ENCODE assay signal across 9 cellular contexts in the genomic region with DNA sequence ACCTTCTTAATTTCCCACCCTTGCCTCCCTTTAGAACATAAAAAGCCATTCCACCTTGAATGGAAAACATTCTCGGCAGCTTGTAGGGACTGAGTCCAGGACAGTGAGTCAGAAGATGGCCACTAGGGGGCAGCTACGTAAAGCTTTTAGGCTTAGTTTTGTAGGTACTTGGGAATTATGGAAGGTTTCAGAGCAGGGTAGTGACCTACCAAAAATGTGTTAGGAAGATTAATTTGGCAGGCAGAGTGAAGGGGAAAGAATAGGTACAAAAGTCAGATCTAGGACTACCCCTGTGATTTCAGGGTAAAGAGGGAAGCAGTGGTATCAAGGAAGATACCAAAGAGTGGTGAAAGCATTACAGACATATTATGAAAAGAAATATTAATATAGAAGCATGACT.
DNase-seq lines count a peak whose midpoint lies in the region; ATAC-seq and TF ChIP-seq lines count a peak whose summit lies in the region.
"Had no signal": no experiment of that assay in that cellular context is flagged by ENCODE, and none has a peak within 500 bp of the region (broad histone marks: within the 10 kb centered on the region; RNA-seq: fewer than 3 reads in every experiment).

No MANE protein-coding gene starts in this region.

- H3K4me1 ChIP-seq in right lobe of liver, result no peaks in the 10 kb centered on the region
- H3K4me1 ChIP-seq: BLaER1 had no signal

- TF ChIP-seq CTCF in choroid plexus epithelial cell (conservative IDR thresholded peaks at IDR 0.05; ENCODE audit: low read depth, low read length) (peak; percentile 91), right lobe of liver (IDR thresholded peaks at IDR 0.05) (peak; percentile 72 to 81 (median 80))

- H3K36me3 ChIP-seq in right lobe of liver, result no peaks in the 10 kb centered on the region
- H3K36me3 ChIP-seq: BLaER1 had no signal

- no peak overlapping the region for H3K27ac ChIP-seq in right lobe of liver
- H3K27ac ChIP-seq: BLaER1 had no signal

- no peaks in the 10 kb centered on the region for H3K4me1 Mint-ChIP-seq in stimulated activated memory B cell treated with anti-CD40 and anti-IgM and Interleukin-4, amounts not matched to agents 10 μg/mL and 1 μg/mL and 100 μg/mL, for 72 hours

- H3K27me3 Mint-ChIP-seq in stimulated activated memory B cell treated with anti-CD40 and anti-IgM and Interleukin-4, amounts not matched to agents 10 μg/mL and 1 μg/mL and 100 μg/mL, for 72 hours, result no peaks in the 10 kb centered on the region

- H3K4me3 ChIP-seq in choroid plexus epithelial cell (ENCODE audit: low read depth, low read length) (no peak overlapping the region), right lobe of liver (no peak overlapping the region)
- H3K4me3 ChIP-seq: BLaER1 had no signal

- H3K9me3 ChIP-seq in right lobe of liver, result no peaks in the 10 kb centered on the region
- H3K9me3 ChIP-seq: BLaER1 had no signal

- intact Hi-C loops in right lobe of liver (cut with DNase I), result no loop called here

- no peak for TF ChIP-seq POLR2A in right lobe of liver (IDR thresholded peaks at IDR 0.05)

- no peak overlapping the region for H3K4me3 Mint-ChIP-seq in stimulated activated memory B cell treated with anti-CD40 and anti-IgM and Interleukin-4, amounts not matched to agents 10 μg/mL and 1 μg/mL and 100 μg/mL, for 72 hours

- peaks cover 3% of the 10 kb centered on the region for H3K9me3 Mint-ChIP-seq in stimulated activated memory B cell treated with anti-CD40 and anti-IgM and Interleukin-4, amounts not matched to agents 10 μg/mL and 1 μg/mL and 100 μg/mL, for 72 hours

- DNase-seq in NCI-H1436 (lab: John Stamatoyannopoulos, UW), result peak; percentile 37
- no peak for DNase-seq in NCI-H1436 treated with DMSO at 0.1 percent for 48 hours (lab: John Stamatoyannopoulos, UW)
- DNase-seq in HuH-7.5 (ENCODE audit: low spot score), result peak; percentile 12
- DNase-seq in RPMI8226, result peak; percentile 62
- peak; percentile 88 for DNase-seq in choroid plexus epithelial cell (ENCODE audit: low read depth)
- peak in 2 of 3 donors; percentile 55 to 65 for DNase-seq in right lobe of liver

- ATAC-seq in GM21529 (IDR thresholded peaks at IDR 0.05; ENCODE audit: unreplicated experiment), result peak; percentile 86
- ATAC-seq in right lobe of liver, result peak; percentile 79 to 85 (median 84)
- ATAC-seq in stimulated activated memory B cell treated with anti-CD40 and anti-IgM and Interleukin-4, amounts not matched to agents 10 μg/mL and 1 μg/mL and 100 μg/mL, for 72 hours, result peak; percentile 32

- WGBS in right lobe of liver (ENCODE audit: insufficient coverage, low coverage, low lambda C conversion rate, missing lambda C conversion rate), result 0% methylated on average over 2 of the region's 2 CpGs

- no peak overlapping the region for H3K27ac Mint-ChIP-seq in stimulated activated memory B cell treated with anti-CD40 and anti-IgM and Interleukin-4, amounts not matched to agents 10 μg/mL and 1 μg/mL and 100 μg/mL, for 72 hours

- H3K36me3 Mint-ChIP-seq in stimulated activated memory B cell treated with anti-CD40 and anti-IgM and Interleukin-4, amounts not matched to agents 10 μg/mL and 1 μg/mL and 100 μg/mL, for 72 hours, result no peaks in the 10 kb centered on the region

- H3K27me3 ChIP-seq in right lobe of liver, result no peaks in the 10 kb centered on the region
- H3K27me3 ChIP-seq: BLaER1 had no signal

Comparison
In these comparisons a context has a peak if more than half of its experiments do, and no peak if none do; other contexts are left out.
1. ATAC-seq: peak in every context shown above with its lines; median percentile 86 in GM21529; 84 in right lobe of liver; 32 in stimulated activated memory B cell treated with anti-CD40 and anti-IgM and Interleukin-4, amounts not matched to agents 10 μg/mL and 1 μg/mL and 100 μg/mL, for 72 hours.